Comparison of ENCODE assay signal across 9 cellular contexts in the genomic region with DNA sequence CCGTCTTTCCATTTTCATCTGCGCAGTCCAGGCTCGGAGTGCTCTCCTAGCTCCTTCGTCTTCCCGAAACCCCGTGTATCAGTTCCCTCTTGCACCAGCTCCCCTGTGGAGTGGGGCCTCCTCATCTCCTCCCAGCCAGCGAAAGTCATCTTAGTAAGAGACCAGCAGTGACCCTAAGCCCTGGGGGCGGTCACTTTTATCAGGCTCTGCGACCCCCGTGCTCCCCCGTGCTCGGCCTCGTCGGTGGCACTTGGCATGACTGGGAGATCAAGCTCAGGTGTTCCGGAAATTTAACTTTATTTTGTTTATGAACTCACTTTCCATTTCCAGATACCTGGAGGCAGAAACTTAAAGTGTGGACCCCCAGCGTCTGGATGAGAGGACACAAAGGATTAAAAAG. TPM values are rescaled to one million over a fixed set of nuclear protein-coding genes. Genes with fewer than 3 reads are reported as not detected.
A peak's percentile ranks its signal among the peaks of the same experiment; 100 is the strongest.
DNase-seq lines count a peak whose midpoint lies in the region; ATAC-seq, FAIRE-seq and TF ChIP-seq lines count a peak whose summit lies in the region.
"Had no signal": no experiment of that assay in that cellular context is flagged by ENCODE, and none has a peak within 500 bp of the region (broad histone marks: within the 10 kb centered on the region; RNA-seq: fewer than 3 reads in every experiment).

No MANE protein-coding gene starts in this region.

- no peaks in the 10 kb centered on the region for H3K9me3 ChIP-seq in astrocyte (ENCODE audit: insufficient read depth, low read depth, low read length)
- H3K9me3 ChIP-seq in lower lobe of right lung = no peaks in the 10 kb centered on the region
- no peaks in the 10 kb centered on the region for H3K9me3 ChIP-seq in suprapubic skin
- H3K9me3 ChIP-seq: adrenal gland had no signal

- WGBS in suprapubic skin = 76% methylated on average over 16 of the region's 16 CpGs

- peaks cover 5% of the 10 kb centered on the region for H3K9me3 Mint-ChIP-seq in activated CD4-positive, alpha-beta memory T cell treated with anti-CD3 and anti-CD28 coated beads for 36 hours
- peaks cover 6% of the 10 kb centered on the region for H3K9me3 Mint-ChIP-seq in activated CD4-positive, alpha-beta memory T cell treated with anti-CD3 and anti-CD28 coated beads, Interleukin-2, amount 10 ng/mL, durations not matched to agents 7 days and 5 days
- H3K9me3 Mint-ChIP-seq in astrocyte (ENCODE audit: unreplicated experiment) = peaks cover 2% of the 10 kb centered on the region

- no peaks in the 10 kb centered on the region for H3K27me3 ChIP-seq in astrocyte (ENCODE audit: insufficient read depth, low read length)
- H3K27me3 ChIP-seq in lower lobe of right lung (ENCODE audit: low read depth) = no peaks in the 10 kb centered on the region
- H3K27me3 ChIP-seq in suprapubic skin = no peaks in the 10 kb centered on the region
- H3K27me3 ChIP-seq: adrenal gland had no signal

- H3K79me2 ChIP-seq in astrocyte (ENCODE audit: insufficient read depth, low read length) = no peaks in the 10 kb centered on the region

- CTCF ChIA-PET in activated CD4-positive, alpha-beta memory T cell treated with anti-CD3 and anti-CD28 coated beads for 36 hours (lab: Charles Lee) = interaction anchor here (0.8 kb wide), 1 partner anchor 16 kb away, joined by 3 read pairs; no protein-coding TSS in a partner anchor
- CTCF ChIA-PET in activated CD4-positive, alpha-beta memory T cell treated with anti-CD3 and anti-CD28 coated beads, Interleukin-2, amount 10 ng/mL, durations not matched to agents 7 days and 5 days (lab: Charles Lee) = no interaction called here

- H3K4me3 ChIP-seq in astrocyte (ENCODE audit: insufficient read depth, low read depth, low read length) (peak overlapping the region; percentile 57), lower lobe of right lung (peak overlapping the region; percentile 75), suprapubic skin (peak overlapping the region; percentile 65)

- H3K27ac ChIP-seq in astrocyte (ENCODE audit: low read depth, low read length) (no peak overlapping the region), lower lobe of right lung (no peak overlapping the region), suprapubic skin (peak overlapping the region; percentile 38)

- no peak for ATAC-seq in lower lobe of right lung

- FAIRE-seq in astrocyte (lab: Jason Lieb, UNC) (no peak), HTR-8/SVneo (lab: Jason Lieb, UNC) (no peak)

- POLR2A ChIA-PET in activated CD4-positive, alpha-beta memory T cell treated with anti-CD3 and anti-CD28 coated beads for 36 hours (lab: Charles Lee) = no interaction called here
- POLR2A ChIA-PET in activated CD4-positive, alpha-beta memory T cell treated with anti-CD3 and anti-CD28 coated beads, Interleukin-2, amount 10 ng/mL, durations not matched to agents 7 days and 5 days (lab: Charles Lee) = no interaction called here

- H3K36me3 ChIP-seq in astrocyte (ENCODE audit: insufficient read depth, low read length) = no peaks in the 10 kb centered on the region
- no peaks in the 10 kb centered on the region for H3K36me3 ChIP-seq in lower lobe of right lung
- no peaks in the 10 kb centered on the region for H3K36me3 ChIP-seq in suprapubic skin
- H3K36me3 ChIP-seq: adrenal gland had no signal

- peaks cover 4% of the 10 kb centered on the region for H3K36me3 Mint-ChIP-seq in activated CD4-positive, alpha-beta memory T cell treated with anti-CD3 and anti-CD28 coated beads for 36 hours
- H3K36me3 Mint-ChIP-seq in activated CD4-positive, alpha-beta memory T cell treated with anti-CD3 and anti-CD28 coated beads, Interleukin-2, amount 10 ng/mL, durations not matched to agents 7 days and 5 days (ENCODE audit: low read depth) = no peaks in the 10 kb centered on the region
- peaks cover 3% of the 10 kb centered on the region for H3K36me3 Mint-ChIP-seq in astrocyte (ENCODE audit: low read depth, unreplicated experiment)

- peak overlapping the region; percentile 69 for H3K9ac ChIP-seq in astrocyte (ENCODE audit: low read length)

- H3K27ac Mint-ChIP-seq in activated CD4-positive, alpha-beta memory T cell treated with anti-CD3 and anti-CD28 coated beads for 36 hours = no peak overlapping the region
- no peak overlapping the region for H3K27ac Mint-ChIP-seq in activated CD4-positive, alpha-beta memory T cell treated with anti-CD3 and anti-CD28 coated beads, Interleukin-2, amount 10 ng/mL, durations not matched to agents 7 days and 5 days
- no peak overlapping the region for H3K27ac Mint-ChIP-seq in astrocyte (ENCODE audit: unreplicated experiment)

- H3K27me3 Mint-ChIP-seq in activated CD4-positive, alpha-beta memory T cell treated with anti-CD3 and anti-CD28 coated beads for 36 hours = peaks cover 20% of the 10 kb centered on the region
- H3K27me3 Mint-ChIP-seq in activated CD4-positive, alpha-beta memory T cell treated with anti-CD3 and anti-CD28 coated beads, Interleukin-2, amount 10 ng/mL, durations not matched to agents 7 days and 5 days = peaks cover 34% of the 10 kb centered on the region
- peaks cover 13% of the 10 kb centered on the region for H3K27me3 Mint-ChIP-seq in astrocyte (ENCODE audit: low read depth, unreplicated experiment)

- DNase-seq in activated CD4-positive, alpha-beta memory T cell treated with anti-CD3 and anti-CD28 coated beads for 36 hours = no peak
- DNase-seq in activated CD4-positive, alpha-beta memory T cell treated with anti-CD3 and anti-CD28 coated beads, Interleukin-2, amount 10 ng/mL, durations not matched to agents 7 days and 5 days = no peak
- DNase-seq in astrocyte (ENCODE audit: low read depth) = no peak
- no peak for DNase-seq in lower lobe of right lung
- peak in 1 of 2 donors; percentile 71 for DNase-seq in suprapubic skin (ENCODE audit: low spot score in 2 of 2)
- no peak for DNase-seq in HTR-8/SVneo (ENCODE audit: insufficient read length, low spot score)
- no peak for DNase-seq in DMS 273 (lab: John Stamatoyannopoulos, UW; ENCODE audit: unreplicated experiment)
- no peak for DNase-seq in NCI-H345 treated with DMSO at 0.1 percent for 48 hours (lab: John Stamatoyannopoulos, UW; ENCODE audit: unreplicated experiment)

- H4K20me1 ChIP-seq in astrocyte (ENCODE audit: insufficient read depth, low read length) = no peaks in the 10 kb centered on the region

- TF ChIP-seq CTCF in astrocyte (IDR thresholded peaks at IDR 0.05; ENCODE audit: insufficient read depth, low read depth, low read length) (no peak), lower lobe of right lung (IDR thresholded peaks at IDR 0.05) (no peak), suprapubic skin (IDR thresholded peaks at IDR 0.05) (no peak)

- H3K4me1 ChIP-seq in astrocyte (ENCODE audit: insufficient read depth, low read length) (peaks cover 3% of the 10 kb centered on the region), lower lobe of right lung (peaks cover 27% of the 10 kb centered on the region), suprapubic skin (peaks cover 31% of the 10 kb centered on the region)

- TF ChIP-seq POLR2A in suprapubic skin (IDR thresholded peaks at IDR 0.05) = no peak

- no peak for TF ChIP-seq EP300 in suprapubic skin (IDR thresholded peaks at IDR 0.05)

- intact Hi-C loops in activated CD4-positive, alpha-beta memory T cell treated with anti-CD3 and anti-CD28 coated beads for 36 hours (cut with micrococcal nuclease) = no loop called here
- intact Hi-C loops in lower lobe of right lung (cut with DNase I) = no loop called here

- peak overlapping the region; percentile 34 for H3K4me3 Mint-ChIP-seq in activated CD4-positive, alpha-beta memory T cell treated with anti-CD3 and anti-CD28 coated beads for 36 hours
- no peak overlapping the region for H3K4me3 Mint-ChIP-seq in activated CD4-positive, alpha-beta memory T cell treated with anti-CD3 and anti-CD28 coated beads, Interleukin-2, amount 10 ng/mL, durations not matched to agents 7 days and 5 days
- H3K4me3 Mint-ChIP-seq in astrocyte (ENCODE audit: unreplicated experiment) = peak overlapping the region; percentile 34

- peak overlapping the region; percentile 84 for H2AFZ ChIP-seq in astrocyte (ENCODE audit: low read depth, low read length)

- peaks cover 12% of the 10 kb centered on the region for H3K4me1 Mint-ChIP-seq in activated CD4-positive, alpha-beta memory T cell treated with anti-CD3 and anti-CD28 coated beads for 36 hours (ENCODE audit: low read depth)
- H3K4me1 Mint-ChIP-seq in activated CD4-positive, alpha-beta memory T cell treated with anti-CD3 and anti-CD28 coated beads, Interleukin-2, amount 10 ng/mL, durations not matched to agents 7 days and 5 days = peaks cover 12% of the 10 kb centered on the region
- H3K4me1 Mint-ChIP-seq in astrocyte (ENCODE audit: low read depth, unreplicated experiment) = no peaks in the 10 kb centered on the region

- peak overlapping the region; percentile 93 for H3K4me2 ChIP-seq in astrocyte (ENCODE audit: low read length)

RNA-seq across cellular contexts. Expression of a gene that starts 0.6 kb away (rescaled TPM):
- total RNA-seq in activated CD4-positive, alpha-beta memory T cell treated with anti-CD3 and anti-CD28 coated beads for 36 hours = 1 to 10 TPM in 1 of 2 experiments, under 1 TPM in 1; 0.76 to 1.4 TPM
- not detected for total RNA-seq in activated CD4-positive, alpha-beta memory T cell treated with anti-CD3 and anti-CD28 coated beads, Interleukin-2, amount 10 ng/mL, durations not matched to agents 7 days and 5 days
- total RNA-seq in astrocyte = 1.9 and 2.1 TPM in 2 replicates
- 29.5 TPM for total RNA-seq in lower lobe of right lung
- total RNA-seq in suprapubic skin = 10 to 100 TPM; 47.5 to 92.8 (median 76.6) TPM
